ENCODE assay signal across 9 cellular contexts in the genomic region with DNA sequence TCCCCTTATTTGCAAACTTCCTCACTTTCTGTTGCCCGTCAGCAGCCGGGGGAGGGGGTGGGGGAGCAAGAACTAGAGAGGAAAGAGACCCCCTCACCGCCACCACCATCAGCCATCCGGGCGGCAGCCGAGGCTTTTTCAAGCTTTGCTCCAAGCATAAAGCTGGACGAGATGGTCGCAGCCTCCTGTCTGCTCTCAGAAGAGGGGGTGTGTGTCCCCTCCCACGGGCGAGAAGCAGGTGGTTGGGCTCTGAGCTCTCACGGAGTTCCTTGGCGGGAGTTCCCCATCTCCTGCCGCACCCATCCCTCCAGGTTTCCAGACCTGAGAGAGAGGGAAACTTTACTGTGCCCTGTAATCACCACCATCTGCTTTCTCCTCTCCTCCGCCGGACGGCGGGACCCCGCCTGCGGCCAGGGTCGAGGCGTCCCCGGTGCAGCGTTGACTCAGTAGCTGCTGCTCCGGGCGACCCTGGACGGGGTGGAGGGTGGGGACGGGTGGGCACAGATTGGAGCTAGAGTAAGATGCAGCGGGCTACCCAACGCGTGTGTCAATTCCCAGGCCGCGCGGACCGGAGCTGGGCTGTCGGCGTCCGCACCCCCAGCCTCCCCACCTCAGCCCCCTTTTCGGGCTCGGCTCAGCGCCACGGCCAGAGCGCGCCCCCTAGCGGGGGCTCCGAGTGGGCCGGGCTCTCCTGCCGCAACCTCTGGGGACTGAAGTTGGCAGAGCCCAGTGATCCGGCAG. TPM values are rescaled to one million over a fixed set of nuclear protein-coding genes. Genes with fewer than 3 reads are reported as not detected.
A peak's percentile ranks its signal among the peaks of the same experiment; 100 is the strongest.
DNase-seq lines count a peak whose midpoint lies in the region; ATAC-seq and TF ChIP-seq lines count a peak whose summit lies in the region.
"Had no signal": no experiment of that assay in that cellular context is flagged by ENCODE, and none has a peak within 500 bp of the region (broad histone marks: within the 10 kb centered on the region; RNA-seq: fewer than 3 reads in every experiment).

No MANE protein-coding gene starts in this region.

- DNase-seq in activated T-cell treated with anti-CD3 and anti-CD28 coated beads for 48 hours (ENCODE audit: low read depth) (peak; percentile 31), activated T-cell treated with anti-CD3 and anti-CD28 coated beads for 4 hours (no peak), fibroblast of pulmonary artery (ENCODE audit: low read depth) (no peak), smooth muscle cell (lab: John Stamatoyannopoulos, UW; ENCODE audit: unreplicated experiment) (no peak), omental fat pad (ENCODE audit: low spot score) (no peak), EL (no peak)

- H3K27ac ChIP-seq in smooth muscle cell (ENCODE audit: low read depth) = no peak overlapping the region

- no peaks in the 10 kb centered on the region for H4K20me1 ChIP-seq in smooth muscle cell (ENCODE audit: low read depth)

- H3K9me3 ChIP-seq in smooth muscle cell (replicated peaks; ENCODE audit: low read depth) = no peaks in the 10 kb centered on the region

- no peak overlapping the region for H3K4me3 ChIP-seq in fibroblast of pulmonary artery (replicated peaks; ENCODE audit: low read depth, low read length)
- peak overlapping the region; percentile 37 for H3K4me3 ChIP-seq in smooth muscle cell

- no peak overlapping the region for H2AFZ ChIP-seq in smooth muscle cell (ENCODE audit: low read depth)

- WGBS in smooth muscle cell (ENCODE audit: low lambda C conversion rate) = 1% methylated on average over 47 of the region's 48 CpGs

- H3F3A ChIP-seq in smooth muscle cell (ENCODE audit: low read depth) = no peaks in the 10 kb centered on the region

- H3K36me3 ChIP-seq in smooth muscle cell (ENCODE audit: low read depth) = no peaks in the 10 kb centered on the region

- no peaks in the 10 kb centered on the region for H3K79me2 ChIP-seq in smooth muscle cell (ENCODE audit: low read depth)

- H3K4me2 ChIP-seq in smooth muscle cell = peak overlapping the region; percentile 79

- H3K9ac ChIP-seq in smooth muscle cell (ENCODE audit: low read depth) = no peak overlapping the region

- peaks cover 100% of the 10 kb centered on the region for H3K27me3 ChIP-seq in smooth muscle cell (ENCODE audit: low read depth)

- peaks cover 30% of the 10 kb centered on the region for H3K4me1 ChIP-seq in smooth muscle cell (ENCODE audit: low read depth)

- ATAC-seq in HG02981 (IDR thresholded peaks at IDR 0.05; ENCODE audit: unreplicated experiment) = peak; percentile 63
- ATAC-seq in SK-N-SH treated with all-trans-retinoic acid at 6 μM for 48 hours = peak; percentile 85
- no peak for ATAC-seq in omental fat pad (ENCODE audit: low FRiP score)

- peak; percentile 41 for TF ChIP-seq CTCF in fibroblast of pulmonary artery (IDR thresholded peaks at IDR 0.05; ENCODE audit: low read length, missing control alignments)
- TF ChIP-seq CTCF in smooth muscle cell (IDR thresholded peaks at IDR 0.05; ENCODE audit: borderline replicate concordance, insufficient read depth, poor library complexity, severe bottlenecking) = peak; percentile 86
- TF ChIP-seq CTCF in omental fat pad (IDR thresholded peaks at IDR 0.05) = no peak

TF ChIP-seq in SK-N-SH treated with all-trans-retinoic acid at 6 μM for 48 hours, 23 proteins besides CTCF, POLR2A, EP300 and RAD21:
- TF ChIP-seq GLIS3 (CRISPR knock-in tag; IDR thresholded peaks at IDR 0.05) = no peak
- no peak for TF ChIP-seq ZNF8 (CRISPR knock-in tag; IDR thresholded peaks at IDR 0.05)
- no peak for TF ChIP-seq TOX (CRISPR knock-in tag; IDR thresholded peaks at IDR 0.05; ENCODE audit: borderline replicate concordance)
- no peak for TF ChIP-seq ISL1 (CRISPR knock-in tag; IDR thresholded peaks at IDR 0.05)
- TF ChIP-seq BACH2 (CRISPR knock-in tag; IDR thresholded peaks at IDR 0.05; ENCODE audit: borderline replicate concordance) = no peak
- TF ChIP-seq ARNTL (CRISPR knock-in tag; IDR thresholded peaks at IDR 0.05; ENCODE audit: borderline replicate concordance, low read depth) = no peak
- no peak for TF ChIP-seq TCF4 (CRISPR knock-in tag; IDR thresholded peaks at IDR 0.05; ENCODE audit: borderline replicate concordance)
- no peak for TF ChIP-seq OSR1 (CRISPR knock-in tag; IDR thresholded peaks at IDR 0.05)
- TF ChIP-seq PPARA (CRISPR knock-in tag; IDR thresholded peaks at IDR 0.05; ENCODE audit: borderline replicate concordance) = no peak
- TF ChIP-seq ZC3H10 (CRISPR knock-in tag; IDR thresholded peaks at IDR 0.05) = no peak
- TF ChIP-seq, protein P1, sequence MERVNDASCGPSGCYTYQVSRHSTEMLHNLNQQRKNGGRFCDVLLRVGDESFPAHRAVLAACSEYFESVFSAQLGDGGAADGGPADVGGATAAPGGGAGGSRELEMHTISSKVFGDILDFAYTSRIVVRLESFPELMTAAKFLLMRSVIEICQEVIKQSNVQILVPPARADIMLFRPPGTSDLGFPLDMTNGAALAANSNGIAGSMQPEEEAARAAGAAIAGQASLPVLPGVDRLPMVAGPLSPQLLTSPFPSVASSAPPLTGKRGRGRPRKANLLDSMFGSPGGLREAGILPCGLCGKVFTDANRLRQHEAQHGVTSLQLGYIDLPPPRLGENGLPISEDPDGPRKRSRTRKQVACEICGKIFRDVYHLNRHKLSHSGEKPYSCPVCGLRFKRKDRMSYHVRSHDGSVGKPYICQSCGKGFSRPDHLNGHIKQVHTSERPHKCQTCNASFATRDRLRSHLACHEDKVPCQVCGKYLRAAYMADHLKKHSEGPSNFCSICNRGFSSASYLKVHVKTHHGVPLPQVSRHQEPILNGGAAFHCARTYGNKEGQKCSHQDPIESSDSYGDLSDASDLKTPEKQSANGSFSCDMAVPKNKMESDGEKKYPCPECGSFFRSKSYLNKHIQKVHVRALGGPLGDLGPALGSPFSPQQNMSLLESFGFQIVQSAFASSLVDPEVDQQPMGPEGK (CRISPR knock-in tag; IDR thresholded peaks at IDR 0.05; ENCODE audit: borderline replicate concordance) = no peak
- TF ChIP-seq, protein P2, sequence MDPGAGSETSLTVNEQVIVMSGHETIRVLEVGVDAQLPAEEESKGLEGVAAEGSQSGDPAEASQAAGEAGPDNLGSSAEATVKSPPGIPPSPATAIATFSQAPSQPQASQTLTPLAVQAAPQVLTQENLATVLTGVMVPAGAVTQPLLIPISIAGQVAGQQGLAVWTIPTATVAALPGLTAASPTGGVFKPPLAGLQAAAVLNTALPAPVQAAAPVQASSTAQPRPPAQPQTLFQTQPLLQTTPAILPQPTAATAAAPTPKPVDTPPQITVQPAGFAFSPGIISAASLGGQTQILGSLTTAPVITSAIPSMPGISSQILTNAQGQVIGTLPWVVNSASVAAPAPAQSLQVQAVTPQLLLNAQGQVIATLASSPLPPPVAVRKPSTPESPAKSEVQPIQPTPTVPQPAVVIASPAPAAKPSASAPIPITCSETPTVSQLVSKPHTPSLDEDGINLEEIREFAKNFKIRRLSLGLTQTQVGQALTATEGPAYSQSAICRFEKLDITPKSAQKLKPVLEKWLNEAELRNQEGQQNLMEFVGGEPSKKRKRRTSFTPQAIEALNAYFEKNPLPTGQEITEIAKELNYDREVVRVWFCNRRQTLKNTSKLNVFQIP (CRISPR knock-in tag; IDR thresholded peaks at IDR 0.05; ENCODE audit: borderline replicate concordance, low read depth) = no peak
- no peak for TF ChIP-seq ZNF70 (CRISPR knock-in tag; IDR thresholded peaks at IDR 0.05)
- TF ChIP-seq, protein P3, sequence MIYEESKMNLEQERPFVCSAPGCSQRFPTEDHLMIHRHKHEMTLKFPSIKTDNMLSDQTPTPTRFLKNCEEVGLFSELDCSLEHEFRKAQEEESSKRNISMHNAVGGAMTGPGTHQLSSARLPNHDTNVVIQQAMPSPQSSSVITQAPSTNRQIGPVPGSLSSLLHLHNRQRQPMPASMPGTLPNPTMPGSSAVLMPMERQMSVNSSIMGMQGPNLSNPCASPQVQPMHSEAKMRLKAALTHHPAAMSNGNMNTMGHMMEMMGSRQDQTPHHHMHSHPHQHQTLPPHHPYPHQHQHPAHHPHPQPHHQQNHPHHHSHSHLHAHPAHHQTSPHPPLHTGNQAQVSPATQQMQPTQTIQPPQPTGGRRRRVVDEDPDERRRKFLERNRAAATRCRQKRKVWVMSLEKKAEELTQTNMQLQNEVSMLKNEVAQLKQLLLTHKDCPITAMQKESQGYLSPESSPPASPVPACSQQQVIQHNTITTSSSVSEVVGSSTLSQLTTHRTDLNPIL (CRISPR knock-in tag; IDR thresholded peaks at IDR 0.05; ENCODE audit: low read depth) = no peak
- TF ChIP-seq ZFP3 (CRISPR knock-in tag; IDR thresholded peaks at IDR 0.05) = no peak
- TF ChIP-seq, protein P4, sequence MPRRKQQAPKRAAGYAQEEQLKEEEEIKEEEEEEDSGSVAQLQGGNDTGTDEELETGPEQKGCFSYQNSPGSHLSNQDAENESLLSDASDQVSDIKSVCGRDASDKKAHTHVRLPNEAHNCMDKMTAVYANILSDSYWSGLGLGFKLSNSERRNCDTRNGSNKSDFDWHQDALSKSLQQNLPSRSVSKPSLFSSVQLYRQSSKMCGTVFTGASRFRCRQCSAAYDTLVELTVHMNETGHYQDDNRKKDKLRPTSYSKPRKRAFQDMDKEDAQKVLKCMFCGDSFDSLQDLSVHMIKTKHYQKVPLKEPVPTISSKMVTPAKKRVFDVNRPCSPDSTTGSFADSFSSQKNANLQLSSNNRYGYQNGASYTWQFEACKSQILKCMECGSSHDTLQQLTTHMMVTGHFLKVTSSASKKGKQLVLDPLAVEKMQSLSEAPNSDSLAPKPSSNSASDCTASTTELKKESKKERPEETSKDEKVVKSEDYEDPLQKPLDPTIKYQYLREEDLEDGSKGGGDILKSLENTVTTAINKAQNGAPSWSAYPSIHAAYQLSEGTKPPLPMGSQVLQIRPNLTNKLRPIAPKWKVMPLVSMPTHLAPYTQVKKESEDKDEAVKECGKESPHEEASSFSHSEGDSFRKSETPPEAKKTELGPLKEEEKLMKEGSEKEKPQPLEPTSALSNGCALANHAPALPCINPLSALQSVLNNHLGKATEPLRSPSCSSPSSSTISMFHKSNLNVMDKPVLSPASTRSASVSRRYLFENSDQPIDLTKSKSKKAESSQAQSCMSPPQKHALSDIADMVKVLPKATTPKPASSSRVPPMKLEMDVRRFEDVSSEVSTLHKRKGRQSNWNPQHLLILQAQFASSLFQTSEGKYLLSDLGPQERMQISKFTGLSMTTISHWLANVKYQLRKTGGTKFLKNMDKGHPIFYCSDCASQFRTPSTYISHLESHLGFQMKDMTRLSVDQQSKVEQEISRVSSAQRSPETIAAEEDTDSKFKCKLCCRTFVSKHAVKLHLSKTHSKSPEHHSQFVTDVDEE (CRISPR knock-in tag; IDR thresholded peaks at IDR 0.05) = no peak
- TF ChIP-seq ESRRG (CRISPR knock-in tag; IDR thresholded peaks at IDR 0.05) = no peak
- TF ChIP-seq CSDC2 (CRISPR knock-in tag; IDR thresholded peaks at IDR 0.05) = no peak

RNA-seq across cellular contexts. Expression of a gene that starts 4.8 kb away (rescaled TPM):
- total RNA-seq in smooth muscle cell (not detected in 2 replicates), omental fat pad (not detected)
- 0.08 TPM in 1 of 2 replicates, not detected in the other for polyA plus RNA-seq in smooth muscle cell
- total RNA-seq: activated naive CD4-positive, alpha-beta T cell treated with anti-CD3 and anti-CD28 coated beads, Interleukin-2, amount 50 U/mL, for 72 hours had no signal

Comparison
In these comparisons a context has a peak if more than half of its experiments do, and no peak if none do; other contexts are left out.
1. CTCF ChIP-seq: peak in fibroblast of pulmonary artery (single experiment) and smooth muscle cell (single experiment); none in omental fat pad (0 of 3).